In genomic region chr4:184328022-184328736, GRCh38 we compare ENCODE assay signal across 9 cellular contexts.
DNase-seq lines count a peak whose midpoint lies in the region; ATAC-seq and TF ChIP-seq lines count a peak whose summit lies in the region.
"Had no signal": no experiment of that assay in that cellular context is flagged by ENCODE, and none has a peak within 500 bp of the region (broad histone marks: within the 10 kb centered on the region; RNA-seq: fewer than 3 reads in every experiment).

No MANE protein-coding gene starts in this region.

- no peaks in the 10 kb centered on the region for H3K27me3 ChIP-seq in thymus (ENCODE audit: control insufficient read depth, insufficient read depth)
- H3K27me3 ChIP-seq: BLaER1 had no signal

- H3K4me3 Mint-ChIP-seq in activated CD4-positive, alpha-beta memory T cell treated with anti-CD3 and anti-CD28 coated beads for 36 hours = no peak overlapping the region
- no peak overlapping the region for H3K4me3 Mint-ChIP-seq in activated CD4-positive, alpha-beta memory T cell treated with anti-CD3 and anti-CD28 coated beads, Interleukin-2, amount 10 ng/mL, durations not matched to agents 7 days and 5 days
- no peak overlapping the region for H3K4me3 Mint-ChIP-seq in activated CD8-positive, alpha-beta T cell treated with anti-CD3 and anti-CD28 coated beads, Interleukin-2, amount 10 ng/mL, durations not matched to agents 7 days and 5 days

- peak overlapping the region; percentile 37 for H3K27ac ChIP-seq in thymus (ENCODE audit: low read depth)
- H3K27ac ChIP-seq: BLaER1 had no signal

- no peaks in the 10 kb centered on the region for H3K36me3 Mint-ChIP-seq in activated CD4-positive, alpha-beta memory T cell treated with anti-CD3 and anti-CD28 coated beads for 36 hours
- no peaks in the 10 kb centered on the region for H3K36me3 Mint-ChIP-seq in activated CD4-positive, alpha-beta memory T cell treated with anti-CD3 and anti-CD28 coated beads, Interleukin-2, amount 10 ng/mL, durations not matched to agents 7 days and 5 days (ENCODE audit: low read depth)
- H3K36me3 Mint-ChIP-seq in activated CD8-positive, alpha-beta T cell treated with anti-CD3 and anti-CD28 coated beads, Interleukin-2, amount 10 ng/mL, durations not matched to agents 7 days and 5 days (ENCODE audit: low read depth) = peaks cover 2% of the 10 kb centered on the region

- H3K27me3 Mint-ChIP-seq in activated CD4-positive, alpha-beta memory T cell treated with anti-CD3 and anti-CD28 coated beads for 36 hours = no peaks in the 10 kb centered on the region
- no peaks in the 10 kb centered on the region for H3K27me3 Mint-ChIP-seq in activated CD4-positive, alpha-beta memory T cell treated with anti-CD3 and anti-CD28 coated beads, Interleukin-2, amount 10 ng/mL, durations not matched to agents 7 days and 5 days
- H3K27me3 Mint-ChIP-seq in activated CD8-positive, alpha-beta T cell treated with anti-CD3 and anti-CD28 coated beads, Interleukin-2, amount 10 ng/mL, durations not matched to agents 7 days and 5 days (ENCODE audit: low read depth) = no peaks in the 10 kb centered on the region

- no peak overlapping the region for H3K4me3 ChIP-seq in thymus (ENCODE audit: low read length)
- H3K4me3 ChIP-seq: BLaER1 had no signal

- peak; percentile 81 for ATAC-seq in HG03025 (IDR thresholded peaks at IDR 0.05; ENCODE audit: low FRiP score, unreplicated experiment)
- peak; percentile 42 for ATAC-seq in activated CD8-positive, alpha-beta T cell treated with anti-CD3 and anti-CD28 coated beads, Interleukin-2, amount 10 ng/mL, durations not matched to agents 7 days and 5 days
- no peak for ATAC-seq in SK-N-SH treated with all-trans-retinoic acid at 6 μM for 48 hours

- H3K4me1 ChIP-seq in thymus (ENCODE audit: control insufficient read depth, insufficient read depth, low read length) = no peaks in the 10 kb centered on the region

- no peaks in the 10 kb centered on the region for H3K9me3 ChIP-seq in thymus (ENCODE audit: control insufficient read depth)
- H3K9me3 ChIP-seq: BLaER1 had no signal

- intact Hi-C loops in activated CD4-positive, alpha-beta memory T cell treated with anti-CD3 and anti-CD28 coated beads for 36 hours (cut with micrococcal nuclease) = no loop called here

- H3K36me3 ChIP-seq in thymus (ENCODE audit: control insufficient read depth, insufficient read depth) = no peaks in the 10 kb centered on the region
- H3K36me3 ChIP-seq: BLaER1 had no signal

- peaks cover 20% of the 10 kb centered on the region for H3K4me1 Mint-ChIP-seq in activated CD4-positive, alpha-beta memory T cell treated with anti-CD3 and anti-CD28 coated beads for 36 hours (ENCODE audit: low read depth)
- H3K4me1 Mint-ChIP-seq in activated CD4-positive, alpha-beta memory T cell treated with anti-CD3 and anti-CD28 coated beads, Interleukin-2, amount 10 ng/mL, durations not matched to agents 7 days and 5 days = peaks cover 17% of the 10 kb centered on the region
- peaks cover 34% of the 10 kb centered on the region for H3K4me1 Mint-ChIP-seq in activated CD8-positive, alpha-beta T cell treated with anti-CD3 and anti-CD28 coated beads, Interleukin-2, amount 10 ng/mL, durations not matched to agents 7 days and 5 days (ENCODE audit: low read depth)

- peak; percentile 65 for DNase-seq in activated CD4-positive, alpha-beta memory T cell treated with anti-CD3 and anti-CD28 coated beads for 36 hours
- no peak for DNase-seq in activated CD4-positive, alpha-beta memory T cell treated with anti-CD3 and anti-CD28 coated beads, Interleukin-2, amount 10 ng/mL, durations not matched to agents 7 days and 5 days
- no peak for DNase-seq in activated CD8-positive, alpha-beta T cell treated with anti-CD3 and anti-CD28 coated beads, Interleukin-2, amount 10 ng/mL, durations not matched to agents 7 days and 5 days
- DNase-seq in DMS114 treated with DMSO at 0.1 percent for 48 hours (lab: John Stamatoyannopoulos, UW; ENCODE audit: unreplicated experiment) (no peak), DMS153 (lab: John Stamatoyannopoulos, UW) (no peak)

- no peaks in the 10 kb centered on the region for H3K9me3 Mint-ChIP-seq in activated CD4-positive, alpha-beta memory T cell treated with anti-CD3 and anti-CD28 coated beads for 36 hours
- H3K9me3 Mint-ChIP-seq in activated CD4-positive, alpha-beta memory T cell treated with anti-CD3 and anti-CD28 coated beads, Interleukin-2, amount 10 ng/mL, durations not matched to agents 7 days and 5 days = no peaks in the 10 kb centered on the region
- H3K9me3 Mint-ChIP-seq in activated CD8-positive, alpha-beta T cell treated with anti-CD3 and anti-CD28 coated beads, Interleukin-2, amount 10 ng/mL, durations not matched to agents 7 days and 5 days (ENCODE audit: insufficient read depth) = peaks cover 5% of the 10 kb centered on the region

- H3K27ac Mint-ChIP-seq in activated CD4-positive, alpha-beta memory T cell treated with anti-CD3 and anti-CD28 coated beads for 36 hours = no peak overlapping the region
- no peak overlapping the region for H3K27ac Mint-ChIP-seq in activated CD4-positive, alpha-beta memory T cell treated with anti-CD3 and anti-CD28 coated beads, Interleukin-2, amount 10 ng/mL, durations not matched to agents 7 days and 5 days
- H3K27ac Mint-ChIP-seq in activated CD8-positive, alpha-beta T cell treated with anti-CD3 and anti-CD28 coated beads, Interleukin-2, amount 10 ng/mL, durations not matched to agents 7 days and 5 days = no peak overlapping the region

- POLR2A ChIA-PET in activated CD4-positive, alpha-beta memory T cell treated with anti-CD3 and anti-CD28 coated beads for 36 hours (lab: Charles Lee) = interaction anchor here (0.8 kb wide), 1 partner anchor 147 kb away, joined by 3 read pairs; no protein-coding TSS in a partner anchor
- POLR2A ChIA-PET in activated CD4-positive, alpha-beta memory T cell treated with anti-CD3 and anti-CD28 coated beads, Interleukin-2, amount 10 ng/mL, durations not matched to agents 7 days and 5 days (lab: Charles Lee) = no interaction called here
- POLR2A ChIA-PET in activated CD8-positive, alpha-beta T cell treated with anti-CD3 and anti-CD28 coated beads, Interleukin-2, amount 10 ng/mL, durations not matched to agents 7 days and 5 days (lab: Charles Lee) = interaction anchor here (1.3 kb wide), 1 partner anchor 16 kb away, joined by 3 read pairs; no protein-coding TSS in a partner anchor

- 84% methylated on average over 7 of the region's 7 CpGs for WGBS in thymus

- CTCF ChIA-PET in activated CD4-positive, alpha-beta memory T cell treated with anti-CD3 and anti-CD28 coated beads for 36 hours (lab: Charles Lee) = interaction anchor here (0.5 to 2.0 kb wide), 5 partner anchors 17 to 65 kb away, joined by 3 to 8 read pairs (median 5); no protein-coding TSS in a partner anchor
- CTCF ChIA-PET in activated CD4-positive, alpha-beta memory T cell treated with anti-CD3 and anti-CD28 coated beads, Interleukin-2, amount 10 ng/mL, durations not matched to agents 7 days and 5 days (lab: Charles Lee) = interaction anchor here (0.6 to 1.6 kb wide), 3 partner anchors 8 to 830 kb away, joined by 3 to 4 read pairs (median 3); no protein-coding TSS in a partner anchor
- CTCF ChIA-PET in activated CD8-positive, alpha-beta T cell treated with anti-CD3 and anti-CD28 coated beads, Interleukin-2, amount 10 ng/mL, durations not matched to agents 7 days and 5 days (lab: Charles Lee) = interaction anchor here (0.8 to 3.5 kb wide), 12 partner anchors 7 to 89 kb away, joined by 3 to 9 read pairs (median 4); no protein-coding TSS in a partner anchor

TF ChIP-seq in SK-N-SH treated with all-trans-retinoic acid at 6 μM for 48 hours, 23 proteins besides CTCF, POLR2A, EP300 and RAD21:
- TF ChIP-seq POU6F1 (CRISPR knock-in tag; IDR thresholded peaks at IDR 0.05; ENCODE audit: borderline replicate concordance, low read depth) (no peak), ESRRG (CRISPR knock-in tag; IDR thresholded peaks at IDR 0.05) (no peak), TCF4 (CRISPR knock-in tag; IDR thresholded peaks at IDR 0.05; ENCODE audit: borderline replicate concordance) (no peak), ZC3H10 (CRISPR knock-in tag; IDR thresholded peaks at IDR 0.05) (no peak), ZFP30 (CRISPR knock-in tag; IDR thresholded peaks at IDR 0.05) (no peak), PPARA (CRISPR knock-in tag; IDR thresholded peaks at IDR 0.05; ENCODE audit: borderline replicate concordance) (no peak), CSDC2 (CRISPR knock-in tag; IDR thresholded peaks at IDR 0.05) (no peak)
